ENCODE assay signal across 12 cellular contexts in genomic region chr4:85610450-85610849, GRCh38.
A peak's percentile ranks its signal among the peaks of the same experiment; 100 is the strongest.
DNase-seq lines count a peak whose midpoint lies in the region; ATAC-seq, FAIRE-seq and TF ChIP-seq lines count a peak whose summit lies in the region.
"Had no signal": no experiment of that assay in that cellular context is flagged by ENCODE, and none has a peak within 500 bp of the region (broad histone marks: within the 10 kb centered on the region; RNA-seq: fewer than 3 reads in every experiment).

No MANE protein-coding gene starts in this region.

- DNase-seq in GM12892 (ENCODE audit: insufficient read length) (peak; percentile 19), ureter (ENCODE audit: low spot score) (no peak), NCI-H1048 (lab: John Stamatoyannopoulos, UW) (no peak), NCI-H748 (lab: John Stamatoyannopoulos, UW; ENCODE audit: unreplicated experiment) (no peak)
- DNase-seq in NK-92 treated with Interleukin-12 subunit alpha and Interleukin-12 subunit beta, amount 100 ng/mL, for 24 hours (lab: John Stamatoyannopoulos, UW), result no peak
- DNase-seq: glutamatergic neuron; NCI-H748 treated with DMSO at 0.1 percent for 48 hours; stimulated activated CD8-positive, alpha-beta memory T cell treated with anti-CD3 and anti-CD28 coated beads, Interleukin-4, amount 100 ng/mL, for 48 hours had no signal

- peak; percentile 83 for FAIRE-seq in GM12892 (lab: Jason Lieb, UNC)
- FAIRE-seq: colon had no signal

- ATAC-seq in GM19324 (IDR thresholded peaks at IDR 0.05; ENCODE audit: low FRiP score, unreplicated experiment) (peak; percentile 63), HG02763 (IDR thresholded peaks at IDR 0.05; ENCODE audit: unreplicated experiment) (peak; percentile 73), HG03520 (IDR thresholded peaks at IDR 0.05; ENCODE audit: unreplicated experiment) (peak; percentile 89)

- no peak for TF ChIP-seq POLR2A in GM12892 (IDR thresholded peaks at IDR 0.05; ENCODE audit: low read depth, low read length)
